In genomic region chr14:68379510-68380303, GRCh38 we compare ENCODE assay signal across 9 cellular contexts.
DNase-seq lines count a peak whose midpoint lies in the region; ATAC-seq and TF ChIP-seq lines count a peak whose summit lies in the region.
"Had no signal": no experiment of that assay in that cellular context is flagged by ENCODE, and none has a peak within 500 bp of the region (broad histone marks: within the 10 kb centered on the region; RNA-seq: fewer than 3 reads in every experiment).

No MANE protein-coding gene starts in this region.

- TF ChIP-seq CTCF in GM13977 (IDR thresholded peaks at IDR 0.05; ENCODE audit: extremely low read depth, insufficient read depth, missing control alignments) (no peak), osteocyte (IDR thresholded peaks at IDR 0.05) (no peak)

- CTCF ChIA-PET in activated CD8-positive, alpha-beta T cell treated with anti-CD3 and anti-CD28 coated beads, Interleukin-2, amount 10 ng/mL, durations not matched to agents 7 days and 5 days (lab: Charles Lee) = interaction anchor here (2.4 kb wide), 1 partner anchor 410 kb away, joined by 8 read pairs; no protein-coding TSS in a partner anchor

- POLR2A ChIA-PET in activated CD8-positive, alpha-beta T cell treated with anti-CD3 and anti-CD28 coated beads, Interleukin-2, amount 10 ng/mL, durations not matched to agents 7 days and 5 days (lab: Charles Lee) = no interaction called here

- DNase-seq in stimulated activated CD4-positive, alpha-beta T cell treated with anti-CD3 and anti-CD28 coated beads, Interleukin-15, amount 100 ng/mL, for 24 hours = peak; percentile 34
- no peak for DNase-seq in stimulated activated CD4-positive, alpha-beta T cell treated with anti-CD3 and anti-CD28 coated beads, Interleukin-4, amount 100 ng/mL, for 1 hour
- peak; percentile 59 for DNase-seq in activated CD8-positive, alpha-beta T cell treated with anti-CD3 and anti-CD28 coated beads, Interleukin-2, amount 10 ng/mL, durations not matched to agents 7 days and 5 days
- DNase-seq in lung microvascular endothelial cell (ENCODE audit: low read depth in 2 of 2) = peak; percentile 88 to 89
- DNase-seq in NOMO-1 treated with DMSO at 0.1 percent for 48 hours (lab: John Stamatoyannopoulos, UW; ENCODE audit: unreplicated experiment) = no peak
- no peak for DNase-seq in GM13977 (ENCODE audit: low spot score)
- DNase-seq in osteocyte (ENCODE audit: extremely low spot score, unreplicated experiment) = no peak
- DNase-seq: NCI-H774 had no signal

- ATAC-seq in activated CD8-positive, alpha-beta T cell treated with anti-CD3 and anti-CD28 coated beads, Interleukin-2, amount 10 ng/mL, durations not matched to agents 7 days and 5 days = peak; percentile 79
- ATAC-seq in GM21529 (IDR thresholded peaks at IDR 0.05; ENCODE audit: unreplicated experiment) = no peak

- in situ Hi-C loops in GM13977 (cut with MboI; ENCODE audit: low pct_unique_long_range_greater_than_20kb, low sequenced_read_pairs, unreplicated experiment) = no loop called here

- no peaks in the 10 kb centered on the region for H3K27me3 Mint-ChIP-seq in activated CD8-positive, alpha-beta T cell treated with anti-CD3 and anti-CD28 coated beads, Interleukin-2, amount 10 ng/mL, durations not matched to agents 7 days and 5 days (ENCODE audit: low read depth)
- H3K27me3 Mint-ChIP-seq in osteocyte (ENCODE audit: unreplicated experiment) = no peaks in the 10 kb centered on the region

- peak overlapping the region; percentile 39 for H3K27ac Mint-ChIP-seq in activated CD8-positive, alpha-beta T cell treated with anti-CD3 and anti-CD28 coated beads, Interleukin-2, amount 10 ng/mL, durations not matched to agents 7 days and 5 days
- no peak overlapping the region for H3K27ac Mint-ChIP-seq in osteocyte (ENCODE audit: unreplicated experiment)

- peaks cover 49% of the 10 kb centered on the region for H3K4me1 Mint-ChIP-seq in activated CD8-positive, alpha-beta T cell treated with anti-CD3 and anti-CD28 coated beads, Interleukin-2, amount 10 ng/mL, durations not matched to agents 7 days and 5 days (ENCODE audit: low read depth)
- H3K4me1 Mint-ChIP-seq in osteocyte (ENCODE audit: unreplicated experiment) = peaks cover 17% of the 10 kb centered on the region

- H3K4me3 Mint-ChIP-seq in activated CD8-positive, alpha-beta T cell treated with anti-CD3 and anti-CD28 coated beads, Interleukin-2, amount 10 ng/mL, durations not matched to agents 7 days and 5 days = no peak overlapping the region
- no peak overlapping the region for H3K4me3 Mint-ChIP-seq in osteocyte (ENCODE audit: unreplicated experiment)

- peaks cover 2% of the 10 kb centered on the region for H3K36me3 Mint-ChIP-seq in activated CD8-positive, alpha-beta T cell treated with anti-CD3 and anti-CD28 coated beads, Interleukin-2, amount 10 ng/mL, durations not matched to agents 7 days and 5 days (ENCODE audit: low read depth)
- no peaks in the 10 kb centered on the region for H3K36me3 Mint-ChIP-seq in osteocyte (ENCODE audit: unreplicated experiment)

- no peaks in the 10 kb centered on the region for H3K9me3 Mint-ChIP-seq in activated CD8-positive, alpha-beta T cell treated with anti-CD3 and anti-CD28 coated beads, Interleukin-2, amount 10 ng/mL, durations not matched to agents 7 days and 5 days (ENCODE audit: insufficient read depth)
- H3K9me3 Mint-ChIP-seq in osteocyte (ENCODE audit: unreplicated experiment) = no peaks in the 10 kb centered on the region

Comparison
In these comparisons a context has a peak if more than half of its experiments do, and no peak if none do; other contexts are left out.
1. DNase-seq: peak in stimulated activated CD4-positive, alpha-beta T cell treated with anti-CD3 and anti-CD28 coated beads, Interleukin-15, amount 100 ng/mL, for 24 hours (single experiment), activated CD8-positive, alpha-beta T cell treated with anti-CD3 and anti-CD28 coated beads, Interleukin-2, amount 10 ng/mL, durations not matched to agents 7 days and 5 days (single experiment) and lung microvascular endothelial cell (2 of 2); none in stimulated activated CD4-positive, alpha-beta T cell treated with anti-CD3 and anti-CD28 coated beads, Interleukin-4, amount 100 ng/mL, for 1 hour (single experiment), NOMO-1 treated with DMSO at 0.1 percent for 48 hours (single experiment), GM13977 (single experiment) and osteocyte (single experiment).